Comparison of ENCODE assay signal across 1 cellular context in genomic region chr16:15990902-15991301, GRCh38.
TF ChIP-seq lines count a peak whose summit lies in the region.

No MANE protein-coding gene starts in this region.

TF ChIP-seq in K562, 482 proteins besides CTCF, POLR2A, EP300 and RAD21 (continued from another document and continues in another):
- TF ChIP-seq, protein P1, sequence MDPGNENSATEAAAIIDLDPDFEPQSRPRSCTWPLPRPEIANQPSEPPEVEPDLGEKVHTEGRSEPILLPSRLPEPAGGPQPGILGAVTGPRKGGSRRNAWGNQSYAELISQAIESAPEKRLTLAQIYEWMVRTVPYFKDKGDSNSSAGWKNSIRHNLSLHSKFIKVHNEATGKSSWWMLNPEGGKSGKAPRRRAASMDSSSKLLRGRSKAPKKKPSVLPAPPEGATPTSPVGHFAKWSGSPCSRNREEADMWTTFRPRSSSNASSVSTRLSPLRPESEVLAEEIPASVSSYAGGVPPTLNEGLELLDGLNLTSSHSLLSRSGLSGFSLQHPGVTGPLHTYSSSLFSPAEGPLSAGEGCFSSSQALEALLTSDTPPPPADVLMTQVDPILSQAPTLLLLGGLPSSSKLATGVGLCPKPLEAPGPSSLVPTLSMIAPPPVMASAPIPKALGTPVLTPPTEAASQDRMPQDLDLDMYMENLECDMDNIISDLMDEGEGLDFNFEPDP (CRISPR knock-in tag; IDR thresholded peaks at IDR 0.05): no peak
- TF ChIP-seq BRCA1 (IDR thresholded peaks at IDR 0.05) (no peak), BRCA1 (CRISPR knock-in tag; IDR thresholded peaks at IDR 0.05) (no peak), JUN (IDR thresholded peaks at IDR 0.05; ENCODE audit: borderline replicate concordance, low read depth, low read length) (no peak), JUN (CRISPR knock-in tag; IDR thresholded peaks at IDR 0.05; ENCODE audit: borderline replicate concordance) (no peak), MCM7 (IDR thresholded peaks at IDR 0.05) (no peak), RBM39 (optimal IDR thresholded peaks at IDR 0.05; ENCODE audit: low read depth, low read length) (no peak), SRSF1 (IDR thresholded peaks at IDR 0.05; ENCODE audit: low read depth, low read length) (no peak), FOS (IDR thresholded peaks at IDR 0.05; ENCODE audit: extremely low read depth, insufficient read length) (no peak), ZNF444 (CRISPR knock-in tag; IDR thresholded peaks at IDR 0.05) (no peak), EGR1 (conservative IDR thresholded peaks at IDR 0.05) (no peak), RBM34 (IDR thresholded peaks at IDR 0.05; ENCODE audit: borderline replicate concordance, insufficient read depth, low read length) (no peak), NELFE (IDR thresholded peaks at IDR 0.05; ENCODE audit: insufficient read depth, insufficient read length) (no peak), BCLAF1 (IDR thresholded peaks at IDR 0.05; ENCODE audit: borderline replicate concordance in 1 of 2, control insufficient read depth in 1 of 2, low read depth in 2 of 2, low read length in 1 of 2) (no peak), AFF1 (IDR thresholded peaks at IDR 0.05; ENCODE audit: low read depth in 1 of 2, partially characterized antibody in 2 of 2) (no peak), SPI1 (IDR thresholded peaks at IDR 0.05; ENCODE audit: borderline replicate concordance, low read depth, low read length) (no peak), ZNF384 (IDR thresholded peaks at IDR 0.05; ENCODE audit: low read depth, low read length) (no peak), MAFK (IDR thresholded peaks at IDR 0.05; ENCODE audit: low read length) (no peak), ZNF324 (CRISPR knock-in tag; IDR thresholded peaks at IDR 0.05) (no peak), ZKSCAN1 (IDR thresholded peaks at IDR 0.05; ENCODE audit: low read depth, low read length) (no peak), ZNF512 (tag; IDR thresholded peaks at IDR 0.05) (no peak), TAF9B (IDR thresholded peaks at IDR 0.05; ENCODE audit: partially characterized antibody) (no peak), MEF2D (tag; conservative IDR thresholded peaks at IDR 0.05; ENCODE audit: low read depth) (no peak), E2F6 (IDR thresholded peaks at IDR 0.05; ENCODE audit: borderline replicate concordance in 1 of 2, extremely low read depth in 1 of 2, insufficient read depth in 1 of 2, insufficient read length in 1 of 2, low read depth in 1 of 2, low read length in 1 of 2, poor library complexity in 1 of 2, severe bottlenecking in 1 of 2) (no peak), OTX1 (CRISPR knock-in tag; IDR thresholded peaks at IDR 0.05) (no peak)
- TF ChIP-seq, protein P2, sequence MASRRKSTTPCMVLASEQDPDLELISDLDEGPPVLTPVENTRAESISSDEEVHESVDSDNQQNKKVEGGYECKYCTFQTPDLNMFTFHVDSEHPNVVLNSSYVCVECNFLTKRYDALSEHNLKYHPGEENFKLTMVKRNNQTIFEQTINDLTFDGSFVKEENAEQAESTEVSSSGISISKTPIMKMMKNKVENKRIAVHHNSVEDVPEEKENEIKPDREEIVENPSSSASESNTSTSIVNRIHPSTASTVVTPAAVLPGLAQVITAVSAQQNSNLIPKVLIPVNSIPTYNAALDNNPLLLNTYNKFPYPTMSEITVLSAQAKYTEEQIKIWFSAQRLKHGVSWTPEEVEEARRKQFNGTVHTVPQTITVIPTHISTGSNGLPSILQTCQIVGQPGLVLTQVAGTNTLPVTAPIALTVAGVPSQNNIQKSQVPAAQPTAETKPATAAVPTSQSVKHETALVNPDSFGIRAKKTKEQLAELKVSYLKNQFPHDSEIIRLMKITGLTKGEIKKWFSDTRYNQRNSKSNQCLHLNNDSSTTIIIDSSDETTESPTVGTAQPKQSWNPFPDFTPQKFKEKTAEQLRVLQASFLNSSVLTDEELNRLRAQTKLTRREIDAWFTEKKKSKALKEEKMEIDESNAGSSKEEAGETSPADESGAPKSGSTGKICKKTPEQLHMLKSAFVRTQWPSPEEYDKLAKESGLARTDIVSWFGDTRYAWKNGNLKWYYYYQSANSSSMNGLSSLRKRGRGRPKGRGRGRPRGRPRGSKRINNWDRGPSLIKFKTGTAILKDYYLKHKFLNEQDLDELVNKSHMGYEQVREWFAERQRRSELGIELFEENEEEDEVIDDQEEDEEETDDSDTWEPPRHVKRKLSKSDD (conservative IDR thresholded peaks at IDR 0.05; ENCODE audit: low read length): no peak
- TF ChIP-seq, protein P3, sequence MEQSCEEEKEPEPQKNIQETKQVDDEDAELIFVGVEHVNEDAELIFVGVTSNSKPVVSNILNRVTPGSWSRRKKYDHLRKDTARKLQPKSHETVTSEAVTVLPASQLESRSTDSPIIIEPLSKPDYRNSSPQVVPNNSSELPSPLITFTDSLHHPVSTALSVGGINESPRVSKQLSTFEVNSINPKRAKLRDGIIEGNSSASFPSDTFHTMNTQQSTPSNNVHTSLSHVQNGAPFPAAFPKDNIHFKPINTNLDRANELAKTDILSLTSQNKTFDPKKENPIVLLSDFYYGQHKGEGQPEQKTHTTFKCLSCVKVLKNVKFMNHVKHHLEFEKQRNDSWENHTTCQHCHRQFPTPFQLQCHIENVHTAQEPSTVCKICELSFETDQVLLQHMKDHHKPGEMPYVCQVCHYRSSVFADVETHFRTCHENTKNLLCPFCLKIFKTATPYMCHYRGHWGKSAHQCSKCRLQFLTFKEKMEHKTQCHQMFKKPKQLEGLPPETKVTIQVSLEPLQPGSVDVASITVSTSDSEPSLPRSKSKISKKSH (CRISPR knock-in tag; IDR thresholded peaks at IDR 0.05): no peak
- TF ChIP-seq, protein P4, sequence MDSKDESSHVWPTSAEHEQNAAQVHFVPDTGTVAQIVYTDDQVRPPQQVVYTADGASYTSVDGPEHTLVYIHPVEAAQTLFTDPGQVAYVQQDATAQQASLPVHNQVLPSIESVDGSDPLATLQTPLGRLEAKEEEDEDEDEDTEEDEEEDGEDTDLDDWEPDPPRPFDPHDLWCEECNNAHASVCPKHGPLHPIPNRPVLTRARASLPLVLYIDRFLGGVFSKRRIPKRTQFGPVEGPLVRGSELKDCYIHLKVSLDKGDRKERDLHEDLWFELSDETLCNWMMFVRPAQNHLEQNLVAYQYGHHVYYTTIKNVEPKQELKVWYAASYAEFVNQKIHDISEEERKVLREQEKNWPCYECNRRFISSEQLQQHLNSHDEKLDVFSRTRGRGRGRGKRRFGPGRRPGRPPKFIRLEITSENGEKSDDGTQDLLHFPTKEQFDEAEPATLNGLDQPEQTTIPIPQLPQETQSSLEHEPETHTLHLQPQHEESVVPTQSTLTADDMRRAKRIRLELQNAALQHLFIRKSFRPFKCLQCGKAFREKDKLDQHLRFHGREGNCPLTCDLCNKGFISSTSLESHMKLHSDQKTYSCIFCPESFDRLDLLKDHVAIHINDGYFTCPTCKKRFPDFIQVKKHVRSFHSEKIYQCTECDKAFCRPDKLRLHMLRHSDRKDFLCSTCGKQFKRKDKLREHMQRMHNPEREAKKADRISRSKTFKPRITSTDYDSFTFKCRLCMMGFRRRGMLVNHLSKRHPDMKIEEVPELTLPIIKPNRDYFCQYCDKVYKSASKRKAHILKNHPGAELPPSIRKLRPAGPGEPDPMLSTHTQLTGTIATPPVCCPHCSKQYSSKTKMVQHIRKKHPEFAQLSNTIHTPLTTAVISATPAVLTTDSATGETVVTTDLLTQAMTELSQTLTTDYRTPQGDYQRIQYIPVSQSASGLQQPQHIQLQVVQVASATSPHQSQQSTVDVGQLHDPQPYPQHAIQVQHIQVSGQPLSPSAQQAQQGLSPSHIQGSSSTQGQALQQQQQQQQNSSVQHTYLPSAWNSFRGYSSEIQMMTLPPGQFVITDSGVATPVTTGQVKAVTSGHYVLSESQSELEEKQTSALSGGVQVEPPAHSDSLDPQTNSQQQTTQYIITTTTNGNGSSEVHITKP (IDR thresholded peaks at IDR 0.05; ENCODE audit: partially characterized antibody): no peak
- TF ChIP-seq, protein P5, sequence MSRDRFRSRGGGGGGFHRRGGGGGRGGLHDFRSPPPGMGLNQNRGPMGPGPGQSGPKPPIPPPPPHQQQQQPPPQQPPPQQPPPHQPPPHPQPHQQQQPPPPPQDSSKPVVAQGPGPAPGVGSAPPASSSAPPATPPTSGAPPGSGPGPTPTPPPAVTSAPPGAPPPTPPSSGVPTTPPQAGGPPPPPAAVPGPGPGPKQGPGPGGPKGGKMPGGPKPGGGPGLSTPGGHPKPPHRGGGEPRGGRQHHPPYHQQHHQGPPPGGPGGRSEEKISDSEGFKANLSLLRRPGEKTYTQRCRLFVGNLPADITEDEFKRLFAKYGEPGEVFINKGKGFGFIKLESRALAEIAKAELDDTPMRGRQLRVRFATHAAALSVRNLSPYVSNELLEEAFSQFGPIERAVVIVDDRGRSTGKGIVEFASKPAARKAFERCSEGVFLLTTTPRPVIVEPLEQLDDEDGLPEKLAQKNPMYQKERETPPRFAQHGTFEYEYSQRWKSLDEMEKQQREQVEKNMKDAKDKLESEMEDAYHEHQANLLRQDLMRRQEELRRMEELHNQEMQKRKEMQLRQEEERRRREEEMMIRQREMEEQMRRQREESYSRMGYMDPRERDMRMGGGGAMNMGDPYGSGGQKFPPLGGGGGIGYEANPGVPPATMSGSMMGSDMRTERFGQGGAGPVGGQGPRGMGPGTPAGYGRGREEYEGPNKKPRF (IDR thresholded peaks at IDR 0.05; ENCODE audit: low read depth, low read length): no peak
- TF ChIP-seq, protein P6, sequence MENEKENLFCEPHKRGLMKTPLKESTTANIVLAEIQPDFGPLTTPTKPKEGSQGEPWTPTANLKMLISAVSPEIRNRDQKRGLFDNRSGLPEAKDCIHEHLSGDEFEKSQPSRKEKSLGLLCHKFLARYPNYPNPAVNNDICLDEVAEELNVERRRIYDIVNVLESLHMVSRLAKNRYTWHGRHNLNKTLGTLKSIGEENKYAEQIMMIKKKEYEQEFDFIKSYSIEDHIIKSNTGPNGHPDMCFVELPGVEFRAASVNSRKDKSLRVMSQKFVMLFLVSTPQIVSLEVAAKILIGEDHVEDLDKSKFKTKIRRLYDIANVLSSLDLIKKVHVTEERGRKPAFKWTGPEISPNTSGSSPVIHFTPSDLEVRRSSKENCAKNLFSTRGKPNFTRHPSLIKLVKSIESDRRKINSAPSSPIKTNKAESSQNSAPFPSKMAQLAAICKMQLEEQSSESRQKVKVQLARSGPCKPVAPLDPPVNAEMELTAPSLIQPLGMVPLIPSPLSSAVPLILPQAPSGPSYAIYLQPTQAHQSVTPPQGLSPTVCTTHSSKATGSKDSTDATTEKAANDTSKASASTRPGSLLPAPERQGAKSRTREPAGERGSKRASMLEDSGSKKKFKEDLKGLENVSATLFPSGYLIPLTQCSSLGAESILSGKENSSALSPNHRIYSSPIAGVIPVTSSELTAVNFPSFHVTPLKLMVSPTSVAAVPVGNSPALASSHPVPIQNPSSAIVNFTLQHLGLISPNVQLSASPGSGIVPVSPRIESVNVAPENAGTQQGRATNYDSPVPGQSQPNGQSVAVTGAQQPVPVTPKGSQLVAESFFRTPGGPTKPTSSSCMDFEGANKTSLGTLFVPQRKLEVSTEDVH (IDR thresholded peaks at IDR 0.05; ENCODE audit: low read depth, partially characterized antibody): no peak
